ENCODE assay signal across 8 cellular contexts in the genomic region with DNA sequence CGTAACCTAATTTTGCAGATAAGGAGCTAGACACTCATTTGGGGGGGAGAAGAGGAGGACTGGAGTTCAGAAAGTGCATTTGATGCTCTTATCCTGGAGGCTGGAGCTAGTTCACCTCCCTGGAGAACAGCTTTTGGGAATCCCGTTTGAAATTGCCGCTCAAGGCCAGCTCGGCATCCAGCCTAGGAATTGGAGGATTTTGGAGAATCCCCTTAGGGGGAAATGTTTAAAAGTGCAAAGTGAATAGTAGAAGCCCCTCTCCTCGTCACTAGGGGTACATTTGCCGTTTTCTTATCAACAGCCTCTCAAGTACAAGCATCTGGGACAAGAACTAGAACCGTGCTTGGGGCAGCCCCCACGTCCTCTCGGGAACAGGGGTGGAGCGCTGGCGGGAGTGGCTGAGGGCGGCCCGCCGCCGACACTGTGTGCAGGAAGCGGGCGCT. TPM values are rescaled to one million over a fixed set of nuclear protein-coding genes. Genes with fewer than 3 reads are reported as not detected.
A peak's percentile ranks its signal among the peaks of the same experiment; 100 is the strongest.
DNase-seq lines count a peak whose midpoint lies in the region; ATAC-seq and TF ChIP-seq lines count a peak whose summit lies in the region.

No MANE protein-coding gene starts in this region.

- H3K4me1 ChIP-seq in adrenal gland (replicated peaks in 1 of 2): peaks cover 28 to 37% of the 10 kb centered on the region in 2 donors
- H3K4me1 ChIP-seq in iPS-15b (ENCODE audit: control insufficient read depth, insufficient read depth, low read length): peaks cover 9% of the 10 kb centered on the region

- 0 to 2% (median 0%) methylated on average over 6 to 17 of the region's 17 CpGs for WGBS in adrenal gland, 4 donors

- intact Hi-C loops in adrenal gland (cut with DNase I): no loop called here

- peak overlapping the region; percentile 85 for H3K9ac ChIP-seq in iPS-15b (ENCODE audit: low read depth, low read length)

- TF ChIP-seq POLR2A in adrenal gland (IDR thresholded peaks at IDR 0.05): no peak

- H3K4me3 ChIP-seq in adrenal gland: peak overlapping the region; percentile 7 to 88 (median 52)
- peak overlapping the region; percentile 98 for H3K4me3 ChIP-seq in iPS-15b (ENCODE audit: low read depth, low read length)

- no peaks in the 10 kb centered on the region for H3K36me3 ChIP-seq in adrenal gland (replicated peaks in 1 of 2)
- no peaks in the 10 kb centered on the region for H3K36me3 ChIP-seq in iPS-15b (ENCODE audit: control insufficient read depth, insufficient read depth, low read length)

- DNase-seq in DMS53 (lab: John Stamatoyannopoulos, UW) (peak; percentile 73), DMS53 treated with DMSO at 0.1 percent for 48 hours (lab: John Stamatoyannopoulos, UW; ENCODE audit: unreplicated experiment) (no peak), NCI-H526 treated with DMSO at 0.1 percent for 48 hours (lab: John Stamatoyannopoulos, UW) (peak; percentile 23), adrenal gland (no peak), putamen (ENCODE audit: low spot score) (no peak)
- peak; percentile 25 to 47 (median 37) for DNase-seq in stimulated activated CD4-positive, alpha-beta T cell treated with anti-CD3 and anti-CD28 coated beads, Interleukin-12 subunit alpha, Interleukin-12 subunit beta, amount 100 ng/mL, for 48 hours (ENCODE audit: low read depth in 2 of 3, low spot score in 1 of 3)

- no peak for TF ChIP-seq CTCF in adrenal gland (IDR thresholded peaks at IDR 0.05)

- peak; percentile 26 for ATAC-seq in HG02571 (IDR thresholded peaks at IDR 0.05; ENCODE audit: unreplicated experiment)

- H3K27ac ChIP-seq in adrenal gland: peak overlapping the region; percentile 90 to 100 (median 99)

- H3K9me3 ChIP-seq in adrenal gland (replicated peaks in 1 of 3) (no peaks in the 10 kb centered on the region), iPS-15b (ENCODE audit: control insufficient read depth, insufficient read depth, low read length) (no peaks in the 10 kb centered on the region)

- H3K27me3 ChIP-seq in adrenal gland (no peaks in the 10 kb centered on the region), iPS-15b (ENCODE audit: control insufficient read depth, insufficient read depth, low read length) (no peaks in the 10 kb centered on the region)

RNA-seq across cellular contexts. Expression of a gene that starts 1.3 kb away (rescaled TPM):
- 100 to 1,000 TPM in 2 of 8 donors, 10 to 100 TPM in 6; 49.8 to 109 (median 71.4) TPM for total RNA-seq in adrenal gland
- 10 to 100 TPM; 25.6 to 64.0 (median 47.9) TPM for polyA plus RNA-seq in adrenal gland

RNA-seq across cellular contexts. Expression of a gene that starts 6.7 kb away (rescaled TPM):
- 10 to 100 TPM; 20.0 to 86.2 (median 52.2) TPM for total RNA-seq in adrenal gland
- 10 to 100 TPM; 12.2 to 38.5 (median 21.7) TPM for polyA plus RNA-seq in adrenal gland

Comparison
In these comparisons a context has a peak if more than half of its experiments do, and no peak if none do; other contexts are left out.
1. DNase-seq: peak in DMS53 (single experiment), NCI-H526 treated with DMSO at 0.1 percent for 48 hours (single experiment) and stimulated activated CD4-positive, alpha-beta T cell treated with anti-CD3 and anti-CD28 coated beads, Interleukin-12 subunit alpha, Interleukin-12 subunit beta, amount 100 ng/mL, for 48 hours (3 of 3); none in DMS53 treated with DMSO at 0.1 percent for 48 hours (single experiment), adrenal gland (0 of 7) and putamen (single experiment).